1 cellular context compared by ENCODE assay signal in genomic region chr18:55856191-55856590, GRCh38.
TF ChIP-seq lines count a peak whose summit lies in the region.

No MANE protein-coding gene starts in this region.

TF ChIP-seq in SK-N-SH, 30 proteins besides CTCF, POLR2A, EP300 and RAD21 (continued from another document):
- TF ChIP-seq, protein P1, sequence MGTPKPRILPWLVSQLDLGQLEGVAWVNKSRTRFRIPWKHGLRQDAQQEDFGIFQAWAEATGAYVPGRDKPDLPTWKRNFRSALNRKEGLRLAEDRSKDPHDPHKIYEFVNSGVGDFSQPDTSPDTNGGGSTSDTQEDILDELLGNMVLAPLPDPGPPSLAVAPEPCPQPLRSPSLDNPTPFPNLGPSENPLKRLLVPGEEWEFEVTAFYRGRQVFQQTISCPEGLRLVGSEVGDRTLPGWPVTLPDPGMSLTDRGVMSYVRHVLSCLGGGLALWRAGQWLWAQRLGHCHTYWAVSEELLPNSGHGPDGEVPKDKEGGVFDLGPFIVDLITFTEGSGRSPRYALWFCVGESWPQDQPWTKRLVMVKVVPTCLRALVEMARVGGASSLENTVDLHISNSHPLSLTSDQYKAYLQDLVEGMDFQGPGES (IDR thresholded peaks at IDR 0.05; ENCODE audit: low read depth, low read length), result no peak
- TF ChIP-seq NFIC (IDR thresholded peaks at IDR 0.05; ENCODE audit: borderline replicate concordance) (peak; percentile 62; the same call in 1 of the 2 replicates), FOSL2 (IDR thresholded peaks at IDR 0.05; ENCODE audit: borderline replicate concordance, low read depth) (peak; percentile 89), GABPA (IDR thresholded peaks at IDR 0.05; ENCODE audit: low read depth) (no peak), RCOR1 (IDR thresholded peaks at IDR 0.05; ENCODE audit: low read length) (no peak), TEAD4 (IDR thresholded peaks at IDR 0.05; ENCODE audit: borderline replicate concordance, insufficient read depth) (peak; percentile 76), MXI1 (IDR thresholded peaks at IDR 0.05; ENCODE audit: low read depth, low read length) (no peak), TCF12 (IDR thresholded peaks at IDR 0.05) (peak; percentile 79), POLR2AphosphoS5 (IDR thresholded peaks at IDR 0.05; ENCODE audit: low read depth, low read length) (peak; percentile 24; the same call in 1 of the 2 replicates), FOXM1 (IDR thresholded peaks at IDR 0.05; ENCODE audit: low read depth) (no peak), MEF2A (IDR thresholded peaks at IDR 0.05; ENCODE audit: borderline replicate concordance, low read depth) (no peak), RXRA (IDR thresholded peaks at IDR 0.05; ENCODE audit: borderline replicate concordance, low read depth) (no peak), ELF1 (IDR thresholded peaks at IDR 0.05) (no peak), EZH2phosphoT487 (IDR thresholded peaks at IDR 0.05; ENCODE audit: borderline replicate concordance, low read depth) (no peak)
